ENCODE assay signal across 14 cellular contexts in the genomic region with DNA sequence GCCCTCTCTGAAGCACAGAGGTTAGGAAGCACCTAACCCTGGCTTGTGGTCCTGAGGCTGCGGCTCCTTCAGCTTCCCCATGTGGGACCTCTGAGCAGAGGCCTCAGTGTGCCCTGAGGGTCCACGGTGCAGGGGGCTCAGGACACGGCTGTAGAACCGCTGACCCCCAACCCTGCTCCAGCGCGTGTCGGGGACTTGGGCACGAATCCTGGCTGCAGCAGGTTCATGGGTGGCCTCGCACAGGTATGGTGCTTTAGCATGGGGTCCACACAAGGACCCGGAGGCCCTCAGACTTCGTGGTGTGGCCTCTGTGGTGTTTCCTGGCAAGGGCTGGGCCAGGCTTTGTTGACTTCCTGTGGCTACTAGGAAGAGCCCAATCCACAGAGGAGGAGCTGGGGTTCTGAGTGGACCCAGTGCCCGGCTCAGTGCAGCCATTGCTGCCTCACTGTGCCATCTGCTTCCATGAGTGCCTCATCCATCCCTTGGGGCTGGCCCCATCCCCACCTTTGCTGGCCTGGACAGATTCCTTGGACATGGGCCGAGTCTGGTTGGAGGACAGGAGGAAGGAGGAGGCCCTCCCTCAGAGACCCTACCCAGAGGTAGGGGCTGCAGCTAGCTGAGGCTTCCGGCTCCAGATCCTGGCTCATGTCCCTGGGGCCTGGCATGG. TPM values are rescaled to one million over a fixed set of nuclear protein-coding genes. Genes with fewer than 3 reads are reported as not detected.
DNase-seq lines count a peak whose midpoint lies in the region; ATAC-seq and TF ChIP-seq lines count a peak whose summit lies in the region.
"Had no signal": no experiment of that assay in that cellular context is flagged by ENCODE, and none has a peak within 500 bp of the region (broad histone marks: within the 10 kb centered on the region; RNA-seq: fewer than 3 reads in every experiment).

No MANE protein-coding gene starts in this region.

- H3K36me3 Mint-ChIP-seq in Calu3 (ENCODE audit: insufficient read depth, unreplicated experiment) (peaks cover 84% of the 10 kb centered on the region), WTC11 (peaks cover 5% of the 10 kb centered on the region)
- H3K36me3 Mint-ChIP-seq: T-cell had no signal

- no peak for TF ChIP-seq CTCF in Calu3 (IDR thresholded peaks at IDR 0.05; ENCODE audit: unreplicated experiment)
- TF ChIP-seq CTCF in WTC11 (IDR thresholded peaks at IDR 0.05), result no peak
- TF ChIP-seq CTCF in parathyroid adenoma (IDR thresholded peaks at IDR 0.05), result no peak

- H3K36me3 ChIP-seq in parathyroid adenoma (ENCODE audit: control insufficient read depth, insufficient read depth, low read length), result no peaks in the 10 kb centered on the region

- H3K9me3 Mint-ChIP-seq in Calu3 (ENCODE audit: low read depth, unreplicated experiment), result no peaks in the 10 kb centered on the region
- no peaks in the 10 kb centered on the region for H3K9me3 Mint-ChIP-seq in WTC11
- H3K9me3 Mint-ChIP-seq: stimulated activated naive CD8-positive, alpha-beta T cell treated with anti-CD3 and anti-CD28 coated beads, Interleukin-15, Interleukin-2, amounts not matched to agents 100 ng/mL and 50 ng/mL, for 24 hours; T-cell had no signal

- H3K79me2 ChIP-seq in parathyroid adenoma, result no peaks in the 10 kb centered on the region

- CTCF ChIA-PET in Calu3 (lab: Charles Lee) (interaction anchor here (1.0 kb wide), 1 partner anchor 165 kb away, joined by 3 read pairs; no protein-coding TSS in a partner anchor), WTC11 (lab: Charles Lee) (interaction anchor here (1.6 kb wide), 1 partner anchor 98 kb away, joined by 7 read pairs; no protein-coding TSS in a partner anchor)

- H3K4me2 ChIP-seq in parathyroid adenoma (ENCODE audit: low read length), result peak overlapping the region; percentile 47

- peaks cover 8% of the 10 kb centered on the region for H3K4me1 ChIP-seq in parathyroid adenoma
- H3K4me1 ChIP-seq: HAP-1 had no signal

- ATAC-seq in WTC11, result no peak; the same call in 1 of the 2 replicates
- ATAC-seq in left ventricle myocardium superior, result peak; percentile 17
- no peak for ATAC-seq in GM19351 (IDR thresholded peaks at IDR 0.05; ENCODE audit: unreplicated experiment)
- ATAC-seq in HG03139 (IDR thresholded peaks at IDR 0.05; ENCODE audit: unreplicated experiment), result no peak
- ATAC-seq: T-cell had no signal

- no peaks in the 10 kb centered on the region for H3K4me1 Mint-ChIP-seq in Calu3 (ENCODE audit: low read depth, unreplicated experiment)
- peaks cover 9% of the 10 kb centered on the region; the same call in 1 of the 2 replicates for H3K4me1 Mint-ChIP-seq in WTC11

- H3K27ac ChIP-seq in parathyroid adenoma, result peak overlapping the region; percentile 76

- H3K9ac ChIP-seq in parathyroid adenoma, result no peak overlapping the region

- peak overlapping the region; percentile 17 for H2AFZ ChIP-seq in parathyroid adenoma

- DNase-seq in Calu3, result no peak
- DNase-seq in WTC11 (ENCODE audit: low spot score), result no peak
- DNase-seq in left ventricle myocardium superior, result no peak
- no peak for DNase-seq in HuH-7 (ENCODE audit: low spot score)
- DNase-seq in nucleus accumbens (lab: John Stamatoyannopoulos, UW), result no peak
- DNase-seq: activated T-cell treated with anti-CD3 and anti-CD28 coated beads for 4 hours, naive B cell, NCI-H1694, T-cell had no signal

- BruUV-seq in Calu3 (replicated peaks; lab: Mats Ljungman, UMichigan), result no TSS peak

- H3K27me3 Mint-ChIP-seq in Calu3 (ENCODE audit: unreplicated experiment) (no peaks in the 10 kb centered on the region), WTC11 (ENCODE audit: low read depth) (no peaks in the 10 kb centered on the region; the same call in 1 of the 2 replicates)
- H3K27me3 Mint-ChIP-seq: naive B cell; stimulated activated naive CD8-positive, alpha-beta T cell treated with anti-CD3 and anti-CD28 coated beads, Interleukin-15, Interleukin-2, amounts not matched to agents 100 ng/mL and 50 ng/mL, for 24 hours; T-cell had no signal

- H3K27me3 ChIP-seq in parathyroid adenoma (ENCODE audit: control insufficient read depth, insufficient read depth, low read length), result no peaks in the 10 kb centered on the region

- H3K9me3 ChIP-seq in parathyroid adenoma (ENCODE audit: control insufficient read depth, low read length), result no peaks in the 10 kb centered on the region
- H3K9me3 ChIP-seq: HAP-1 had no signal

- intact Hi-C loops in Calu3 (cut with micrococcal nuclease; ENCODE audit: unreplicated experiment), result no loop called here
- intact Hi-C loops in left ventricle myocardium superior (cut with micrococcal nuclease), result no loop called here

- POLR2A ChIA-PET in WTC11 (lab: Charles Lee), result no interaction called here

- H3K4me3 Mint-ChIP-seq in Calu3 (ENCODE audit: low read depth, unreplicated experiment), result peak overlapping the region; percentile 44
- no peak overlapping the region for H3K4me3 Mint-ChIP-seq in WTC11
- H3K4me3 Mint-ChIP-seq: naive B cell; stimulated activated naive CD8-positive, alpha-beta T cell treated with anti-CD3 and anti-CD28 coated beads, Interleukin-15, Interleukin-2, amounts not matched to agents 100 ng/mL and 50 ng/mL, for 24 hours; T-cell had no signal

- no peak overlapping the region for H3K4me3 ChIP-seq in parathyroid adenoma (ENCODE audit: low read depth, low read length)
- H3K4me3 ChIP-seq: HAP-1 had no signal

- H3K27ac Mint-ChIP-seq in Calu3 (ENCODE audit: unreplicated experiment) (peak overlapping the region; percentile 61), WTC11 (no peak overlapping the region)
- H3K27ac Mint-ChIP-seq: stimulated activated naive CD8-positive, alpha-beta T cell treated with anti-CD3 and anti-CD28 coated beads, Interleukin-15, Interleukin-2, amounts not matched to agents 100 ng/mL and 50 ng/mL, for 24 hours; T-cell had no signal

TF ChIP-seq in WTC11, 78 proteins besides CTCF, POLR2A, EP300 and RAD21:
- TF ChIP-seq, protein P1, sequence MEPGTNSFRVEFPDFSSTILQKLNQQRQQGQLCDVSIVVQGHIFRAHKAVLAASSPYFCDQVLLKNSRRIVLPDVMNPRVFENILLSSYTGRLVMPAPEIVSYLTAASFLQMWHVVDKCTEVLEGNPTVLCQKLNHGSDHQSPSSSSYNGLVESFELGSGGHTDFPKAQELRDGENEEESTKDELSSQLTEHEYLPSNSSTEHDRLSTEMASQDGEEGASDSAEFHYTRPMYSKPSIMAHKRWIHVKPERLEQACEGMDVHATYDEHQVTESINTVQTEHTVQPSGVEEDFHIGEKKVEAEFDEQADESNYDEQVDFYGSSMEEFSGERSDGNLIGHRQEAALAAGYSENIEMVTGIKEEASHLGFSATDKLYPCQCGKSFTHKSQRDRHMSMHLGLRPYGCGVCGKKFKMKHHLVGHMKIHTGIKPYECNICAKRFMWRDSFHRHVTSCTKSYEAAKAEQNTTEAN (CRISPR knock-in tag; IDR thresholded peaks at IDR 0.05), result 0 out of 2 replicates have a peak, but pooled peaks have one; percentile 28
- TF ChIP-seq MXD4 (CRISPR knock-in tag; IDR thresholded peaks at IDR 0.05; ENCODE audit: borderline replicate concordance), result no peak
TF ChIP-seq in WTC11: peak in this region for 1.

RNA-seq across cellular contexts. Expression of a gene that starts 24.5 kb away (rescaled TPM):
- 38.0 and 44.7 TPM in 2 replicates for total RNA-seq in Calu3 (2022)
- total RNA-seq in WTC11 (2021), result 22.8 to 27.9 TPM (median 24.6 TPM) in 3 replicates
- 35.2 TPM for total RNA-seq in left ventricle myocardium superior

RNA-seq across cellular contexts. Expression of a gene that starts 34.7 kb away (rescaled TPM):
- total RNA-seq in Calu3 (2022) (29.3 and 35.7 TPM in 2 replicates), WTC11 (2021) (45.5 to 46.0 TPM (median 45.9 TPM) in 3 replicates), left ventricle myocardium superior (19.8 TPM)

RNA-seq across cellular contexts. Expression of a gene that starts 56.9 kb away (rescaled TPM):
- total RNA-seq in Calu3 (2022), result 1,011 and 1,166 TPM in 2 replicates
- 3,572 to 3,864 TPM (median 3,852 TPM) in 3 replicates for total RNA-seq in WTC11 (2021)
- total RNA-seq in left ventricle myocardium superior, result 2,417 TPM
